8 cellular contexts compared by ENCODE assay signal in the genomic region with DNA sequence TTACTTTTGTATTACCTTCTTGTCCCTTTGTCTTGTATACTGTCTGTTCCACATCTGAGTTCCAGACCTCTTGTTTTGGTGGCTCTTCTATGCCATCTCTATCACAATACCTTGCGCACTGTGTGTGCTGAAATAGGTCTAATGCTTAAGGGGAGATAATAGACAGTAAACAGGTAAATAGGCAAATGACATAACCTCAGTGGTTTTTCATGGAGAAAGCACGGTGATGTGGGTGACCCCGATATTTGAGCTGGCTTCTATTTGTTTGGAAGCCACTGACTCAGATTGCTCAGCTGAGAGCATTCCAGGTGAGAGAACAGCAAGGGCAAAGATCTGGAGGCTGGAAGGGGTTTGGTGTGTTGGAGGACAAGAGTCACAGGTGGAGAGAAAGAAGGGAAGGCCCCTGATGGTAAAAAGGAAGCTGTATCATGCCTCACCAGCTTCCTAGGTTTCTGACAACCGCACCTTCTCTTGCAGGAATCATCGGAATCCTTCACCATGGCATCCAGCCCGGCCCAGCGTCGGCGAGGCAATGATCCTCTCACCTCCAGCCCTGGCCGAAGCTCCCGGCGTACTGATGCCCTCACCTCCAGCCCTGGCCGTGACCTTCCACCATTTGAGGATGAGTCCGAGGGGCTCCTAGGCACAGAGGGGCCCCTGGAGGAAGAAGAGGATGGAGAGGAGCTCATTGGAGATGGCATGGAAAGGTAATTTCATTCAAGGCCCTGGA. TPM values are rescaled to one million over a fixed set of nuclear protein-coding genes. Genes with fewer than 3 reads are reported as not detected.
DNase-seq lines count a peak whose midpoint lies in the region; ATAC-seq, FAIRE-seq and TF ChIP-seq lines count a peak whose summit lies in the region.

No MANE protein-coding gene starts in this region.

- in situ Hi-C loops in K562 (cut with MboI) = no loop called here

- H3K36me3 ChIP-seq in K562 (ENCODE audit: control insufficient read depth, insufficient read depth, low read length) = peaks cover 47% of the 10 kb centered on the region
- no peaks in the 10 kb centered on the region for H3K36me3 ChIP-seq in ovary

- no peak for TF ChIP-seq RAD21 in K562 (CRISPR knock-in tag; conservative IDR thresholded peaks at IDR 0.05 in 1 of 2, IDR thresholded peaks at IDR 0.05 in 1 of 2)

- DNase-seq in AG04449 (ENCODE audit: low read depth, low spot score) (no peak), HFFc6 (no peak), K562 (ENCODE audit: extremely low read depth in 1 of 4, low spot score in 3 of 4) (no peak), ovary (no peak), C1 segment of cervical spinal cord (lab: John Stamatoyannopoulos, UW) (no peak), anterior cingulate cortex (lab: John Stamatoyannopoulos, UW) (no peak), A172 (ENCODE audit: low spot score) (no peak)

- TF ChIP-seq CTCF in AG04449 (IDR thresholded peaks at IDR 0.05; ENCODE audit: insufficient read depth, low read length, missing control alignments) (no peak), HFFc6 (IDR thresholded peaks at IDR 0.05) (no peak), K562 (IDR thresholded peaks at IDR 0.05 in 2 of 3, conservative IDR thresholded peaks at IDR 0.05 in 1 of 3; ENCODE audit: insufficient read depth in 2 of 3, low read depth in 1 of 3, low read length in 3 of 3) (no peak), ovary (IDR thresholded peaks at IDR 0.05) (no peak)

- WGBS in K562 (ENCODE audit: insufficient coverage, low coverage, missing lambda C conversion rate) = 43% methylated on average over 10 of the region's 14 CpGs
- 44 to 48% (median 46%) methylated on average over 14 of the region's 14 CpGs for WGBS in ovary, 3 donors

- peak overlapping the region; percentile 85 for H3K4me2 ChIP-seq in K562 (ENCODE audit: insufficient read depth, low read length)

- H3K9ac ChIP-seq in K562 (ENCODE audit: insufficient read depth in 1 of 2, low read depth in 2 of 2, low read length in 2 of 2) = peak overlapping the region; percentile 89 to 94

- H3K4me3 Mint-ChIP-seq in HFFc6 = peak overlapping the region; percentile 90

- H3K27ac ChIP-seq in K562 (ENCODE audit: extremely low read depth, low read depth, low read length) (peak overlapping the region; percentile 93), ovary (no peak overlapping the region)

- peaks cover 57% of the 10 kb centered on the region for H3K79me2 ChIP-seq in K562 (ENCODE audit: control insufficient read depth, insufficient read depth, low read length)

- no peak for TF ChIP-seq EP300 in K562 (IDR thresholded peaks at IDR 0.05; ENCODE audit: low read length)
- no peak for TF ChIP-seq EP300 in ovary (IDR thresholded peaks at IDR 0.05)

- peak overlapping the region; percentile 86 for H3K27ac Mint-ChIP-seq in HFFc6

- no peak overlapping the region for H2AFZ ChIP-seq in K562 (ENCODE audit: low read depth, low read length)

- CTCF ChIA-PET in AG04449 (lab: Yijun Ruan, JAX) = interaction anchor here (0.5 to 1.4 kb wide), 5 partner anchors 8 to 57 kb away, joined by 3 to 4 read pairs (median 3); partner anchors contain the start of gene TPRA1
- CTCF ChIA-PET in K562 (lab: Yijun Ruan, JAX; ENCODE audit: low intra/inter-chr PET ratio) = no interaction called here

- BruUV-seq in K562 (replicated peaks; lab: Mats Ljungman, UMichigan) = no TSS peak

- peaks cover 5% of the 10 kb centered on the region; the same call in 1 of the 2 replicates for H3K36me3 Mint-ChIP-seq in HFFc6 (ENCODE audit: low read depth)

- peaks cover 31% of the 10 kb centered on the region for H3K4me1 Mint-ChIP-seq in HFFc6 (ENCODE audit: low read depth)

- FAIRE-seq in K562 (lab: Jason Lieb, UNC) = no peak

- intact Hi-C loops in K562 (cut with micrococcal nuclease) = no loop called here
- intact Hi-C loops in ovary (cut with DNase I) = loop anchor here in 1 of 4 donors (10.0 kb wide), 1 partner anchor 76 kb away; the partner anchor contains the start of gene ABTB1

- TF ChIP-seq POLR2A in K562 (conservative IDR thresholded peaks at IDR 0.05) (no peak), ovary (IDR thresholded peaks at IDR 0.05) (no peak)

- H4K20me1 ChIP-seq in K562 (replicated peaks; ENCODE audit: control insufficient read depth, insufficient read depth, low read length) = no peaks in the 10 kb centered on the region; the same call in 1 of the 2 replicates

- H3K9me3 ChIP-seq in K562 (replicated peaks; ENCODE audit: control insufficient read depth, insufficient read depth, low read depth, low read length) = no peaks in the 10 kb centered on the region
- no peaks in the 10 kb centered on the region for H3K9me3 ChIP-seq in mononuclear cell (ENCODE audit: low read depth, low read length)
- H3K9me3 ChIP-seq in ovary = no peaks in the 10 kb centered on the region

- peaks cover 3% of the 10 kb centered on the region; the same call in 1 of the 2 replicates for H3K27me3 Mint-ChIP-seq in HFFc6 (ENCODE audit: insufficient read depth)

- H3K4me3 ChIP-seq in AG04449 (ENCODE audit: low read depth, low read length) (peak overlapping the region; percentile 66), K562 (peak overlapping the region; percentile 63), mononuclear cell (ENCODE audit: low read length) (peak overlapping the region; percentile 53), ovary (no peak overlapping the region)

- H3K9me1 ChIP-seq in K562 (ENCODE audit: control insufficient read depth, insufficient read depth, low read length) = peaks cover 3% of the 10 kb centered on the region

- ATAC-seq in K562 = no peak

- H3K4me1 ChIP-seq in K562 (replicated peaks in 1 of 2; ENCODE audit: control insufficient read depth in 2 of 2, insufficient read depth in 2 of 2, low read length in 2 of 2) = peaks cover 29 to 37% of the 10 kb centered on the region in 2 experiments; a peak in 4 of 5 replicates
- peaks cover 21% of the 10 kb centered on the region for H3K4me1 ChIP-seq in mononuclear cell (ENCODE audit: insufficient read depth, low read length)
- no peaks in the 10 kb centered on the region for H3K4me1 ChIP-seq in ovary (ENCODE audit: insufficient read depth)

- POLR2A ChIA-PET in AG04449 (lab: Yijun Ruan, JAX) (no interaction called here), K562 (lab: Yijun Ruan, JAX) (interaction anchor here (1.0 to 2.9 kb wide), 7 partner anchors 10 to 1777 kb away, joined by 3 to 18 read pairs (median 5); no protein-coding TSS in a partner anchor)

- H3K27me3 ChIP-seq in K562 (ENCODE audit: control insufficient read depth in 2 of 2, insufficient read depth in 2 of 2, low read length in 2 of 2) (no peaks in the 10 kb centered on the region), mononuclear cell (ENCODE audit: insufficient read depth, low read length) (no peaks in the 10 kb centered on the region), ovary (no peaks in the 10 kb centered on the region)

- no peaks in the 10 kb centered on the region for H3K9me3 Mint-ChIP-seq in HFFc6

RNA-seq across cellular contexts. Expression of gene MCM2, which starts 0.8 kb away (rescaled TPM):
- 10 to 100 TPM; 24.1 to 56.0 (median 45.0) TPM for total RNA-seq in HFFc6 (2021; fragmentation: NEBNext Ultra II Directional; extraction: Animal tissue kit (Norgen Biotek cat#: 25700))
- 47.8 and 103 TPM in 2 replicates for total RNA-seq in K562 (2011; cell fraction: chromatin; rRNA removed; ENCODE audit: low replicate concordance)
- total RNA-seq in K562 (2011; cell fraction: nucleolus; rRNA removed) = 73.3 and 75.2 TPM in 2 replicates
- total RNA-seq in K562 (2011; cell fraction: nucleoplasm; rRNA removed) = 58.3 and 58.7 TPM in 2 replicates
- total RNA-seq in K562 (2014; rRNA removed) (114 and 127 TPM in 2 replicates), K562 (2014; rRNA removed; fragmentation: Illumina TruSeq; extraction: Trizol) (42.8 and 53.3 TPM in 2 replicates), K562 (2015; rRNA removed; fragmentation: Illumina TruSeq; extraction: Trizol) (74.8 and 78.4 TPM in 2 replicates), K562 (2021) (132 and 139 TPM in 2 replicates), mononuclear cell (8.9 TPM), ovary (10 to 100 TPM in 2 of 7 donors, 1 to 10 TPM in 5; 3.6 to 11.8 (median 7.1) TPM)
- polyA plus RNA-seq in K562 (2011; rRNA removed) (85.3 and 107 TPM in 2 replicates), K562 (2014; fragmentation: Illumina TruSeq; extraction: Trizol) (67.5 and 83.1 TPM in 2 replicates), K562 (2014; fragmentation: Nextera tagmentation; extraction: Ambion mirVana) (1 to 10 TPM; 5.8 to 5.9 TPM), K562 (2014; rRNA removed) (76.5 and 83.7 TPM in 2 replicates), ovary (1 to 10 TPM; 3.4 to 6.1 TPM)
- polyA plus RNA-seq in K562 (2011; cell fraction: cytosol; rRNA removed) = 111 and 139 TPM in 2 replicates
- 97.8 and 104 TPM in 2 replicates for polyA plus RNA-seq in K562 (2011; cell fraction: nucleus; rRNA removed)
- 69.7 and 85.9 TPM in 2 replicates for polyA plus RNA-seq in K562 (2012)
- 93.0 and 140 TPM in 2 replicates for polyA minus RNA-seq in K562 (2011; rRNA and poly(A)+ RNA removed)
- polyA minus RNA-seq in K562 (2011; cell fraction: cytosol; rRNA and poly(A)+ RNA removed) = 127 and 131 TPM in 2 replicates
- 35.5 and 49.1 TPM in 2 replicates for polyA minus RNA-seq in K562 (2011; cell fraction: nucleus; rRNA and poly(A)+ RNA removed)
- total RNA-seq in A172 (2014; rRNA removed; shearing (Covaris generic)) = 197 and 201 TPM in 2 replicates

RNA-seq across cellular contexts. Expression of gene TPRA1, which starts 8.5 kb away (rescaled TPM):
- 10 to 100 TPM; 38.8 to 47.5 (median 43.8) TPM for total RNA-seq in HFFc6 (2021; fragmentation: NEBNext Ultra II Directional; extraction: Animal tissue kit (Norgen Biotek cat#: 25700))
- 9.3 and 35.1 TPM in 2 replicates for total RNA-seq in K562 (2011; cell fraction: chromatin; rRNA removed; ENCODE audit: low replicate concordance)
- total RNA-seq in K562 (2011; cell fraction: nucleolus; rRNA removed) = 40.4 and 44.2 TPM in 2 replicates
- total RNA-seq in K562 (2011; cell fraction: nucleoplasm; rRNA removed) = 25.4 and 30.3 TPM in 2 replicates
- total RNA-seq in K562 (2014; rRNA removed) (18.6 and 23.2 TPM in 2 replicates), K562 (2014; rRNA removed; fragmentation: Illumina TruSeq; extraction: Trizol) (3.7 and 7.3 TPM in 2 replicates), K562 (2015; rRNA removed; fragmentation: Illumina TruSeq; extraction: Trizol) (9.2 and 10.3 TPM in 2 replicates), K562 (2021) (19.4 and 21.5 TPM in 2 replicates), mononuclear cell (9.3 TPM), ovary (10 to 100 TPM; 31.5 to 40.3 (median 36.7) TPM)
- polyA plus RNA-seq in K562 (2011; rRNA removed) (13.9 and 18.2 TPM in 2 replicates), K562 (2014; fragmentation: Illumina TruSeq; extraction: Trizol) (11.1 and 13.2 TPM in 2 replicates), K562 (2014; fragmentation: Nextera tagmentation; extraction: Ambion mirVana) (1 to 10 TPM in 1 of 2 experiments, under 1 TPM in 1; 0.66 to 1.4 TPM), K562 (2014; rRNA removed) (16.7 and 19.5 TPM in 2 replicates), ovary (10 to 100 TPM in 1 of 2 donors, 1 to 10 TPM in 1; 6.4 to 35.2 TPM)
- 26.2 and 45.0 TPM in 2 replicates for polyA plus RNA-seq in K562 (2011; cell fraction: cytosol; rRNA removed)
- polyA plus RNA-seq in K562 (2011; cell fraction: nucleus; rRNA removed) = 43.6 and 57.3 TPM in 2 replicates
- 14.2 and 17.5 TPM in 2 replicates for polyA plus RNA-seq in K562 (2012)
- polyA minus RNA-seq in K562 (2011; rRNA and poly(A)+ RNA removed) = 7.6 and 11.4 TPM in 2 replicates
- 9.7 and 14.2 TPM in 2 replicates for polyA minus RNA-seq in K562 (2011; cell fraction: cytosol; rRNA and poly(A)+ RNA removed)
- polyA minus RNA-seq in K562 (2011; cell fraction: nucleus; rRNA and poly(A)+ RNA removed) = 9.0 and 15.6 TPM in 2 replicates
- total RNA-seq in A172 (2014; rRNA removed; shearing (Covaris generic)) = 56.0 and 61.8 TPM in 2 replicates

RNA-seq across cellular contexts. Expression of gene PODXL2, which starts 30.0 kb away (rescaled TPM):
- under 1 TPM in 1 of 6 experiments, not detected in 5; 0.09 TPM for total RNA-seq in HFFc6 (2021; fragmentation: NEBNext Ultra II Directional; extraction: Animal tissue kit (Norgen Biotek cat#: 25700))
- 17.2 and 34.9 TPM in 2 replicates for total RNA-seq in K562 (2011; cell fraction: chromatin; rRNA removed; ENCODE audit: low replicate concordance)
- total RNA-seq in K562 (2011; cell fraction: nucleolus; rRNA removed) = 47.0 and 49.4 TPM in 2 replicates
- 23.7 and 31.7 TPM in 2 replicates for total RNA-seq in K562 (2011; cell fraction: nucleoplasm; rRNA removed)
- total RNA-seq in K562 (2014; rRNA removed) = 52.5 and 59.1 TPM in 2 replicates
- total RNA-seq in K562 (2014; rRNA removed; fragmentation: Illumina TruSeq; extraction: Trizol) = 16.1 TPM in 2 replicates
- 21.9 and 22.3 TPM in 2 replicates for total RNA-seq in K562 (2015; rRNA removed; fragmentation: Illumina TruSeq; extraction: Trizol)
- total RNA-seq in K562 (2021) = 39.6 and 42.4 TPM in 2 replicates
- polyA plus RNA-seq in K562 (2011; rRNA removed) = 19.2 and 20.3 TPM in 2 replicates
- 19.5 and 45.6 TPM in 2 replicates for polyA plus RNA-seq in K562 (2011; cell fraction: cytosol; rRNA removed)
- 22.1 and 37.7 TPM in 2 replicates for polyA plus RNA-seq in K562 (2011; cell fraction: nucleus; rRNA removed)
- 18.9 and 20.5 TPM in 2 replicates for polyA plus RNA-seq in K562 (2012)
- 22.1 and 27.7 TPM in 2 replicates for polyA plus RNA-seq in K562 (2014; fragmentation: Illumina TruSeq; extraction: Trizol)
- polyA plus RNA-seq in K562 (2014; fragmentation: Nextera tagmentation; extraction: Ambion mirVana) = under 1 TPM; 0.03 to 0.07 TPM
- polyA plus RNA-seq in K562 (2014; rRNA removed) = 49.0 and 50.3 TPM in 2 replicates
- 12.9 and 14.7 TPM in 2 replicates for polyA minus RNA-seq in K562 (2011; rRNA and poly(A)+ RNA removed)
- 16.8 and 18.6 TPM in 2 replicates for polyA minus RNA-seq in K562 (2011; cell fraction: cytosol; rRNA and poly(A)+ RNA removed)
- 9.6 and 11.8 TPM in 2 replicates for polyA minus RNA-seq in K562 (2011; cell fraction: nucleus; rRNA and poly(A)+ RNA removed)
- total RNA-seq in mononuclear cell = 1.9 TPM
- 10 to 100 TPM in 3 of 7 donors, 1 to 10 TPM in 4; 5.3 to 14.3 (median 7.3) TPM for total RNA-seq in ovary
- 1 to 10 TPM; 8.9 to 10.0 TPM for polyA plus RNA-seq in ovary
- total RNA-seq in A172 (2014; rRNA removed; shearing (Covaris generic)) = 29.6 and 45.8 TPM in 2 replicates
